Comparison of ENCODE assay signal across 21 cellular contexts in the genomic region with DNA sequence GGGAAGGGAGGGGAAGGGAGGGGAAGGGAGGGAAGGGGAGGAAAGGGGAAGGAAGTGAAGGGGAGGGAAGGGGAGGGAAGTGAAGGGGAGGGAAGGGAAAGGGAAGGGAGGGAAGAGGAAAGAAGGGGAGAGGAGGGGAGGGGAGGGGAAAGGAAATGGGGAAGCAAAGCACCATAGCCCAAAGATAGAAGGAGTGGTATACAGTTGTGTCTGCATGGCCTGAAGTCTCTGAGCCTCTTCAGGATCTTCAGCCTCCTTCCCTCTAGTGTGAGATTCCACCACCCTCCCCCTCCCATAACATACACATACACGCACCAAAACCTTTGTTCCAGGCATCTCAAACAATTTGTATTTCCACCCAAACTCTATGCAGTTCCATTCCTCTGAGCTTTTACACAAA.
"Had no signal": no experiment of that assay in that cellular context is flagged by ENCODE, and none has a peak within 500 bp of the region (broad histone marks: within the 10 kb centered on the region; RNA-seq: fewer than 3 reads in every experiment).

No MANE protein-coding gene starts in this region.

- DNase-seq: activated CD4-positive, CD25-positive, alpha-beta regulatory T cell; activated CD8-positive, alpha-beta T cell treated with anti-CD3 and anti-CD28 coated beads, Interleukin-2, amount 10 ng/mL, durations not matched to agents 7 days and 5 days; activated naive CD4-positive, alpha-beta T cell treated with anti-CD3 and anti-CD28 coated beads, Interleukin-2, amount 50 U/mL, for 16 hours; activated T-cell treated with anti-CD3 and anti-CD28 coated beads, Interleukin-2, amount 50 U/mL, for 24 hours; amniotic stem cell; effector memory CD8-positive, alpha-beta T cell; esophagus squamous epithelium; heart right ventricle; kidney glomerular epithelial cell; left ventricle myocardium inferior; mesendoderm; pancreas; stimulated activated CD4-positive, alpha-beta T cell treated with anti-CD3 and anti-CD28 coated beads, Interleukin-4, amount 100 ng/mL, for 4 hours; stimulated activated naive B cell treated with anti-CD40 and anti-IgM and Interleukin-4, amounts not matched to agents 10 μg/mL and 1 μg/mL and 100 μg/mL, for 72 hours; T-helper 9 cell; uterus had no signal

- H3K36me3 ChIP-seq: esophagus squamous epithelium, heart right ventricle, left ventricle myocardium inferior, neutrophil, pancreas, tibial nerve, uterus had no signal

- H3K27ac ChIP-seq: left ventricle myocardium inferior, neutrophil, pancreas, tibial nerve had no signal

- ATAC-seq: activated CD8-positive, alpha-beta T cell treated with anti-CD3 and anti-CD28 coated beads, Interleukin-2, amount 10 ng/mL, durations not matched to agents 7 days and 5 days; effector memory CD8-positive, alpha-beta T cell; natural killer cell treated with Interleukin-12 subunit alpha and Interleukin-12 subunit beta and Interleukin-15 and Interleukin-18, amount 100 ng/mL, for 72 hours; pancreas; sciatic nerve; stimulated activated naive B cell treated with anti-CD40 and anti-IgM and Interleukin-4, amounts not matched to agents 10 μg/mL and 1 μg/mL and 100 μg/mL, for 72 hours had no signal

- H3K4me3 ChIP-seq: esophagus squamous epithelium, heart right ventricle, left ventricle myocardium inferior, pancreas, tibial nerve, uterus had no signal

- H3K36me3 Mint-ChIP-seq: stimulated activated naive B cell treated with anti-CD40 and anti-IgM and Interleukin-4, amounts not matched to agents 10 μg/mL and 1 μg/mL and 100 μg/mL, for 72 hours had no signal

- H3K27ac Mint-ChIP-seq: activated CD4-positive, alpha-beta T cell treated with anti-CD3 and anti-CD28 coated beads, Interleukin-2, amount 10 ng/mL, durations not matched to agents 24 days and 14 days; activated T-cell treated with anti-CD3 and anti-CD28 coated beads, Interleukin-2, amount 50 U/mL, for 24 hours; stimulated activated naive B cell treated with anti-CD40 and anti-IgM and Interleukin-4, amounts not matched to agents 10 μg/mL and 1 μg/mL and 100 μg/mL, for 72 hours had no signal

- H3K4me3 Mint-ChIP-seq: activated CD4-positive, alpha-beta T cell treated with anti-CD3 and anti-CD28 coated beads, Interleukin-2, amount 10 ng/mL, durations not matched to agents 24 days and 14 days; activated CD8-positive, alpha-beta T cell treated with anti-CD3 and anti-CD28 coated beads, Interleukin-2, amount 10 ng/mL, durations not matched to agents 7 days and 5 days; activated T-cell treated with anti-CD3 and anti-CD28 coated beads, Interleukin-2, amount 50 U/mL, for 24 hours; effector memory CD8-positive, alpha-beta T cell; natural killer cell treated with Interleukin-12 subunit alpha and Interleukin-12 subunit beta and Interleukin-15 and Interleukin-18, amount 100 ng/mL, for 72 hours; stimulated activated naive B cell treated with anti-CD40 and anti-IgM and Interleukin-4, amounts not matched to agents 10 μg/mL and 1 μg/mL and 100 μg/mL, for 72 hours had no signal

- H3K9me3 ChIP-seq: esophagus squamous epithelium, heart right ventricle, left ventricle myocardium inferior, neutrophil, pancreas, tibial nerve, uterus had no signal

- H3K27me3 ChIP-seq: heart right ventricle, neutrophil, pancreas, tibial nerve, uterus had no signal
